Comparison of ENCODE assay signal across 11 cellular contexts in genomic region chr10:102651455-102652169, GRCh38. TPM values are rescaled to one million over a fixed set of nuclear protein-coding genes. Genes with fewer than 3 reads are reported as not detected.
DNase-seq lines count a peak whose midpoint lies in the region; ATAC-seq and TF ChIP-seq lines count a peak whose summit lies in the region.
"Had no signal": no experiment of that assay in that cellular context is flagged by ENCODE, and none has a peak within 500 bp of the region (broad histone marks: within the 10 kb centered on the region; RNA-seq: fewer than 3 reads in every experiment).

No MANE protein-coding gene starts in this region.

- peaks cover 95% of the 10 kb centered on the region for H3K36me3 Mint-ChIP-seq in stimulated activated effector memory CD8-positive, alpha-beta T cell treated with anti-CD3 and anti-CD28 coated beads, Interleukin-12 subunit alpha, Interleukin-12 subunit beta, amount 100 ng/mL, for 72 hours

- 80 to 85% methylated on average over 11 of the region's 11 CpGs for WGBS in heart right ventricle, 2 donors

- peaks cover 52 to 86% (median 79%) of the 10 kb centered on the region in 9 donors for H3K4me1 ChIP-seq in heart right ventricle

- H3K36me3 ChIP-seq in heart right ventricle: peaks cover 0 to 73% (median 23%) of the 10 kb centered on the region in 9 donors

- H3K9me3 ChIP-seq in heart right ventricle: no peaks in the 10 kb centered on the region

- no peaks in the 10 kb centered on the region for H3K27me3 ChIP-seq in heart right ventricle

- no peaks in the 10 kb centered on the region for H3K9me3 Mint-ChIP-seq in stimulated activated effector memory CD8-positive, alpha-beta T cell treated with anti-CD3 and anti-CD28 coated beads, Interleukin-12 subunit alpha, Interleukin-12 subunit beta, amount 100 ng/mL, for 72 hours

- peak overlapping the region; percentile 34; the same call in 1 of the 2 replicates for H3K27ac ChIP-seq in VCaP
- peak overlapping the region in 7 of 10 donors; percentile 45 to 100 (median 99) for H3K27ac ChIP-seq in heart right ventricle

- TF ChIP-seq CTCF in VCaP (conservative IDR thresholded peaks at IDR 0.05): no peak
- TF ChIP-seq CTCF in heart right ventricle (IDR thresholded peaks at IDR 0.05): no peak

- intact Hi-C loops in heart right ventricle (cut with DNase I): loop anchor here in 1 of 10 donors (5.0 kb wide), 1 partner anchor 61 kb away; the partner anchor contains the start of genes ARL3 and SFXN2

- H3K4me1 Mint-ChIP-seq in stimulated activated effector memory CD8-positive, alpha-beta T cell treated with anti-CD3 and anti-CD28 coated beads, Interleukin-12 subunit alpha, Interleukin-12 subunit beta, amount 100 ng/mL, for 72 hours: peaks cover 83% of the 10 kb centered on the region

- DNase-seq in heart right ventricle: no peak
- DNase-seq in stimulated activated effector memory CD8-positive, alpha-beta T cell treated with anti-CD3 and anti-CD28 coated beads, Interleukin-12 subunit alpha, Interleukin-12 subunit beta, amount 100 ng/mL, for 72 hours (ENCODE audit: low spot score in 2 of 2): no peak
- no peak for DNase-seq in stimulated activated CD4-positive, alpha-beta T cell treated with anti-CD3 and anti-CD28 coated beads, Interleukin-15, amount 100 ng/mL, for 24 hours
- DNase-seq: activated CD4-positive, alpha-beta T cell treated with anti-CD3 and anti-CD28 coated beads for 1 hour; midbrain; NCI-H526 had no signal

- peak; percentile 7 for ATAC-seq in GM21423 (IDR thresholded peaks at IDR 0.05; ENCODE audit: unreplicated experiment)
- no peak for ATAC-seq in heart right ventricle
- ATAC-seq in stimulated activated effector memory CD8-positive, alpha-beta T cell treated with anti-CD3 and anti-CD28 coated beads, Interleukin-12 subunit alpha, Interleukin-12 subunit beta, amount 100 ng/mL, for 72 hours: no peak
- no peak for ATAC-seq in GM18909 (IDR thresholded peaks at IDR 0.05; ENCODE audit: poor library complexity, unreplicated experiment)
- no peak for ATAC-seq in GM18867 (IDR thresholded peaks at IDR 0.05; ENCODE audit: unreplicated experiment)
- ATAC-seq in HG02884 (IDR thresholded peaks at IDR 0.05; ENCODE audit: unreplicated experiment): no peak

- peak overlapping the region; percentile 94 for H3K4me3 Mint-ChIP-seq in stimulated activated effector memory CD8-positive, alpha-beta T cell treated with anti-CD3 and anti-CD28 coated beads, Interleukin-12 subunit alpha, Interleukin-12 subunit beta, amount 100 ng/mL, for 72 hours

- H3K4me3 ChIP-seq in heart right ventricle: no peak overlapping the region

- peak overlapping the region; percentile 97 for H3K27ac Mint-ChIP-seq in stimulated activated effector memory CD8-positive, alpha-beta T cell treated with anti-CD3 and anti-CD28 coated beads, Interleukin-12 subunit alpha, Interleukin-12 subunit beta, amount 100 ng/mL, for 72 hours

RNA-seq across cellular contexts. Expression of gene TRIM8, which starts 7.3 kb away (rescaled TPM):
- total RNA-seq in heart right ventricle: 100 to 1,000 TPM in 4 of 10 donors, 10 to 100 TPM in 6; 82.6 to 147 (median 90.4) TPM
- 10 to 100 TPM; 27.9 to 67.0 TPM for polyA plus RNA-seq in heart right ventricle
